8 cellular contexts compared by ENCODE assay signal in genomic region chr20:1122388-1123315, GRCh38. TPM values are rescaled to one million over a fixed set of nuclear protein-coding genes. Genes with fewer than 3 reads are reported as not detected.
DNase-seq lines count a peak whose midpoint lies in the region; ATAC-seq and TF ChIP-seq lines count a peak whose summit lies in the region.

No MANE protein-coding gene starts in this region.

- no peak for ATAC-seq in activated T-helper 17 cell treated with anti-CD3 and anti-CD28 coated beads, Interleukin-2, amount 50 U/mL, for 72 hours (replicated peaks)
- ATAC-seq in thoracic aorta (ENCODE audit: insufficient number of reproducible peaks, low FRiP score, low read depth) (no peak), HG03342 (IDR thresholded peaks at IDR 0.05; ENCODE audit: unreplicated experiment) (no peak), HG02763 (IDR thresholded peaks at IDR 0.05; ENCODE audit: unreplicated experiment) (no peak), GM18858 (IDR thresholded peaks at IDR 0.05; ENCODE audit: unreplicated experiment) (no peak)

- no peaks in the 10 kb centered on the region for H3K9me3 Mint-ChIP-seq in activated T-helper 17 cell treated with anti-CD3 and anti-CD28 coated beads, Interleukin-2, amount 50 U/mL, for 72 hours

- H3K27ac ChIP-seq in C4-2B (peak overlapping the region; percentile 72), thoracic aorta (no peak overlapping the region)

- H3K9me3 ChIP-seq in thoracic aorta: no peaks in the 10 kb centered on the region

- DNase-seq in HUDEP-2 (lab: John Stamatoyannopoulos, UW; ENCODE audit: unreplicated experiment in 76 of 76) (peak in 73 of 76 experiments; percentile 11 to 88 (median 67)), hepatic stellate cell (ENCODE audit: low spot score) (peak; percentile 15), thoracic aorta (ENCODE audit: low spot score) (no peak)

- H3K36me3 Mint-ChIP-seq in activated T-helper 17 cell treated with anti-CD3 and anti-CD28 coated beads, Interleukin-2, amount 50 U/mL, for 72 hours (ENCODE audit: low read depth): peaks cover 88% of the 10 kb centered on the region

- H3K4me3 ChIP-seq in thoracic aorta: peak overlapping the region; percentile 17

- peaks cover 28% of the 10 kb centered on the region for H3K36me3 ChIP-seq in thoracic aorta

- H3K4me1 ChIP-seq in thoracic aorta (ENCODE audit: control insufficient read depth in 1 of 2, low read depth in 2 of 2): peaks cover 39 to 48% of the 10 kb centered on the region in 2 donors

- H3K27me3 Mint-ChIP-seq in activated T-helper 17 cell treated with anti-CD3 and anti-CD28 coated beads, Interleukin-2, amount 50 U/mL, for 72 hours: no peaks in the 10 kb centered on the region

- no peaks in the 10 kb centered on the region for H3K27me3 ChIP-seq in thoracic aorta (replicated peaks; ENCODE audit: insufficient read depth)

- peak overlapping the region; percentile 62 for H3K27ac Mint-ChIP-seq in activated T-helper 17 cell treated with anti-CD3 and anti-CD28 coated beads, Interleukin-2, amount 50 U/mL, for 72 hours

- H3K4me3 Mint-ChIP-seq in activated T-helper 17 cell treated with anti-CD3 and anti-CD28 coated beads, Interleukin-2, amount 50 U/mL, for 72 hours: peak overlapping the region; percentile 93

- H3K4me1 Mint-ChIP-seq in activated T-helper 17 cell treated with anti-CD3 and anti-CD28 coated beads, Interleukin-2, amount 50 U/mL, for 72 hours: peaks cover 39% of the 10 kb centered on the region

- no peak for TF ChIP-seq CTCF in C4-2B (conservative IDR thresholded peaks at IDR 0.05)
- no peak for TF ChIP-seq CTCF in thoracic aorta (IDR thresholded peaks at IDR 0.05)

RNA-seq across cellular contexts. Expression of gene PSMF1, which starts 4.2 kb away (rescaled TPM):
- total RNA-seq in activated T-helper 17 cell treated with anti-CD3 and anti-CD28 coated beads, Interleukin-2, amount 50 U/mL, for 72 hours: 100 to 1,000 TPM; 102 to 168 TPM
- 100 to 1,000 TPM in 1 of 2 donors, 10 to 100 TPM in 1; 86.7 to 116 TPM for total RNA-seq in thoracic aorta
